In genomic region chr20:61539706-61540360, GRCh38 we compare ENCODE assay signal across 8 cellular contexts.
"Had no signal": no experiment of that assay in that cellular context is flagged by ENCODE, and none has a peak within 500 bp of the region (broad histone marks: within the 10 kb centered on the region; RNA-seq: fewer than 3 reads in every experiment).

No MANE protein-coding gene starts in this region.

- ATAC-seq: K562 had no signal

- H3K27ac ChIP-seq: GM23248 had no signal

- H3K4me3 ChIP-seq: GM23248, K562 had no signal

- H3K9me3 Mint-ChIP-seq: H9 had no signal

- FAIRE-seq: H54, HTR-8/SVneo, K562 had no signal

- H3K9ac ChIP-seq: GM23248 had no signal

- H3K27ac Mint-ChIP-seq: H9 had no signal

- H3K4me3 Mint-ChIP-seq: H9 had no signal

- DNase-seq: GM23248, GOT3, H9, HCEC 1CT, IMR-90 had no signal
